Comparison of ENCODE assay signal across 1 cellular context in the genomic region with DNA sequence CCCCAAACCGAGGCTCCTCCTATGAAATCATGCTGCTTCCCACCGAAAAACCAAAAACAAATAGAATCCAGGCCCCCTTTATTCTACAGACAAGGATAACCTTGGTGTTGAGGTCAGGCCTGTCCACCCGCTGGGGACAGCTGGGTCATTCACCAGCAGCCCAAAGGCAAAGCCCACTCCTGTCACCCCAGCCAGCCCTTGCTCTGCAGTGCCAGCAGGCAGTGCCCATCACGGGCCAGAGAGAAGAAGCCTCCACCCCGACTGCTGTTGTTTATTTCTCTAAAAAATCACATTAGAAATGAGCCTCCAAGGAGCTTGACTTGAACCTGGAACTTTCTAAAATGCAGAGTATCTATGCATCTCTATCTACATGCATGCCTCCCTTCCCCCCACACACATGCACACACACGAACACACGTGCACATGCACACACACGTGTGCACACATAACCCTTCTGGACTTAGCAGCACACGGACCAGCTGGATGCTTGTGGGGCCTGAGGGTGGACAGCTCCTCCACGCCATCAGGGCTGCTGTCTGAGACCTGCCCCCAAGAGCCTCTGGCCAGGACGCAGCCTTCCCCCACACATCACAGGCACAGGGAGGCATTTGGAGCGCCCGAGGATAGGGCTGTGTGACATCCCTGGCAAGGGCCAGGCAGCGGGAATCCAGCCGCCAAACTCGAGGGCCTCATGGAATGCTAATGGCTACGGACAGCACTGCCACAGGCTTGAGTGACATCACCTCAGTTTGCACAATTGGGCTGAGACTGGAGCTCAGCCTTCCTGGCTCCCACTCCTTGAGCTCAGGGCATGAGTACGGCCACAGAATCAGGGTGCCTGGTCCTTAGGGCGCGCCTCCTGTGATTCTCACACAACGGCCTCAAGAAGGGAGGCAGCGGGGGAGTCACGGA.
TF ChIP-seq lines count a peak whose summit lies in the region.

No MANE protein-coding gene starts in this region.

TF ChIP-seq in HepG2, 621 proteins besides CTCF, POLR2A, EP300 and RAD21 (continued from another document):
- TF ChIP-seq, protein P1, sequence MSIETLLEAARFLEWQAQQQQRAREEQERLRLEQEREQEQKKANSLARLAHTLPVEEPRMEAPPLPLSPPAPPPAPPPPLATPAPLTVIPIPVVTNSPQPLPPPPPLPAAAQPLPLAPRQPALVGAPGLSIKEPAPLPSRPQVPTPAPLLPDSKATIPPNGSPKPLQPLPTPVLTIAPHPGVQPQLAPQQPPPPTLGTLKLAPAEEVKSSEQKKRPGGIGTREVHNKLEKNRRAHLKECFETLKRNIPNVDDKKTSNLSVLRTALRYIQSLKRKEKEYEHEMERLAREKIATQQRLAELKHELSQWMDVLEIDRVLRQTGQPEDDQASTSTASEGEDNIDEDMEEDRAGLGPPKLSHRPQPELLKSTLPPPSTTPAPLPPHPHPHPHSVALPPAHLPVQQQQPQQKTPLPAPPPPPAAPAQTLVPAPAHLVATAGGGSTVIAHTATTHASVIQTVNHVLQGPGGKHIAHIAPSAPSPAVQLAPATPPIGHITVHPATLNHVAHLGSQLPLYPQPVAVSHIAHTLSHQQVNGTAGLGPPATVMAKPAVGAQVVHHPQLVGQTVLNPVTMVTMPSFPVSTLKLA (IDR thresholded peaks at IDR 0.05): peak; percentile 85
